Comparison of ENCODE assay signal across 1 cellular context in genomic region chr11:96111308-96111707, GRCh38.
TF ChIP-seq lines count a peak whose summit lies in the region.

No MANE protein-coding gene starts in this region.

TF ChIP-seq in GM23338, 12 proteins besides CTCF, POLR2A, EP300 and RAD21 (continued from another document):
- TF ChIP-seq ZNF462 (CRISPR knock-in tag; IDR thresholded peaks at IDR 0.05), result no peak
- TF ChIP-seq ZNF331 (CRISPR knock-in tag; IDR thresholded peaks at IDR 0.05; ENCODE audit: low read depth), result no peak
- TF ChIP-seq ZNF114 (CRISPR knock-in tag; IDR thresholded peaks at IDR 0.05), result no peak
- no peak for TF ChIP-seq EZH2phosphoT487 (IDR thresholded peaks at IDR 0.05; ENCODE audit: unreplicated experiment)
- no peak for TF ChIP-seq REST (IDR thresholded peaks at IDR 0.05; ENCODE audit: unreplicated experiment)
- TF ChIP-seq NANOG (IDR thresholded peaks at IDR 0.05; ENCODE audit: borderline replicate concordance), result no peak
- no peak for TF ChIP-seq STAT1 (IDR thresholded peaks at IDR 0.05; ENCODE audit: unreplicated experiment)
- no peak for TF ChIP-seq JUNB (IDR thresholded peaks at IDR 0.05; ENCODE audit: unreplicated experiment)
- no peak for TF ChIP-seq POLR2AphosphoS5 (IDR thresholded peaks at IDR 0.05; ENCODE audit: low read depth)
- no peak for TF ChIP-seq EZH2 (IDR thresholded peaks at IDR 0.05; ENCODE audit: low read depth, unreplicated experiment)
- no peak for TF ChIP-seq CREB1 (CRISPR knock-in tag; IDR thresholded peaks at IDR 0.05; ENCODE audit: low read depth)
TF ChIP-seq in GM23338: peak in this region for 0.
